Comparison of ENCODE assay signal across 7 cellular contexts in genomic region chr2:200308421-200309295, GRCh38. TPM values are rescaled to one million over a fixed set of nuclear protein-coding genes. Genes with fewer than 3 reads are reported as not detected.
DNase-seq lines count a peak whose midpoint lies in the region; ATAC-seq, FAIRE-seq and TF ChIP-seq lines count a peak whose summit lies in the region.

No MANE protein-coding gene starts in this region.

- no peak overlapping the region for H3K9ac ChIP-seq in fibroblast of lung (ENCODE audit: insufficient read depth, low read length)

- DNase-seq in GM12891 (ENCODE audit: insufficient read length, low spot score), result no peak
- DNase-seq in RKO (ENCODE audit: low spot score), result peak; percentile 51
- peak; percentile 49 to 76 for DNase-seq in fibroblast of lung (ENCODE audit: low read depth in 2 of 2)
- no peak for DNase-seq in gastrocnemius medialis
- no peak for DNase-seq in stimulated activated naive CD4-positive, alpha-beta T cell treated with Interleukin-2 at 50 U/mL for 16 hours (lab: John Stamatoyannopoulos, UW)
- no peak for DNase-seq in NCI-H146 (lab: John Stamatoyannopoulos, UW)

- peak overlapping the region; percentile 48 to 95 (median 72) for H3K4me3 ChIP-seq in fibroblast of lung (replicated peaks in 1 of 4; ENCODE audit: control extremely low read depth in 1 of 4, insufficient read depth in 1 of 4, low read depth in 3 of 4, low read length in 4 of 4)
- H3K4me3 ChIP-seq in gastrocnemius medialis, result peak overlapping the region; percentile 67 to 91 (median 75)

- intact Hi-C loops in gastrocnemius medialis (cut with DNase I; ENCODE audit: low total_unique reads), result loop anchor here (5.0 kb wide), 3 partner anchors 159 to 396 kb away; partner anchors contain the start of gene C2orf69

- H3K4me1 ChIP-seq in fibroblast of lung (ENCODE audit: control insufficient read depth, extremely low read depth, insufficient read depth, low read length) (peaks cover 16% of the 10 kb centered on the region), gastrocnemius medialis (peaks cover 50 to 58% of the 10 kb centered on the region in 2 donors)

- no peaks in the 10 kb centered on the region for H3K9me3 ChIP-seq in fibroblast of lung (ENCODE audit: control insufficient read depth, insufficient read depth, low read depth, low read length)
- no peaks in the 10 kb centered on the region for H3K9me3 ChIP-seq in gastrocnemius medialis

- TF ChIP-seq POLR2A in GM12891 (IDR thresholded peaks at IDR 0.05; ENCODE audit: low read depth, low read length) (no peak), gastrocnemius medialis (IDR thresholded peaks at IDR 0.05) (no peak)

- H3K27ac ChIP-seq in fibroblast of lung (ENCODE audit: insufficient read depth, low read length) (peak overlapping the region; percentile 40), gastrocnemius medialis (peak overlapping the region; percentile 81 to 95 (median 86))

- H3K79me2 ChIP-seq in fibroblast of lung (ENCODE audit: control insufficient read depth, insufficient read depth, low read length), result peaks cover 72% of the 10 kb centered on the region

- H3K27me3 ChIP-seq in fibroblast of lung (ENCODE audit: control insufficient read depth, insufficient read depth, low read length) (no peaks in the 10 kb centered on the region), gastrocnemius medialis (no peaks in the 10 kb centered on the region)

- H4K20me1 ChIP-seq in fibroblast of lung (ENCODE audit: control insufficient read depth, extremely low read depth, insufficient read depth, low read length), result no peaks in the 10 kb centered on the region

- peak in 1 of 2 donors; percentile 36 for TF ChIP-seq CTCF in fibroblast of lung (conservative IDR thresholded peaks at IDR 0.05 in 1 of 2, IDR thresholded peaks at IDR 0.05 in 1 of 2; ENCODE audit: low read depth in 1 of 2, low read length in 2 of 2)
- TF ChIP-seq CTCF in gastrocnemius medialis (IDR thresholded peaks at IDR 0.05 in 4 of 5, conservative IDR thresholded peaks at IDR 0.05 in 1 of 5), result no peak

- H2AFZ ChIP-seq in fibroblast of lung (ENCODE audit: low read length), result no peak overlapping the region

- ATAC-seq in gastrocnemius medialis (no peak), HG02938 (IDR thresholded peaks at IDR 0.05; ENCODE audit: unreplicated experiment) (no peak)

- peak; percentile 58 for FAIRE-seq in GM12891 (lab: Jason Lieb, UNC)

- no peaks in the 10 kb centered on the region for H3K36me3 ChIP-seq in fibroblast of lung (ENCODE audit: control insufficient read depth, insufficient read depth, low read length)
- no peaks in the 10 kb centered on the region for H3K36me3 ChIP-seq in gastrocnemius medialis

- in situ Hi-C loops in gastrocnemius medialis (cut with MboI; ENCODE audit: low sequenced_read_pairs in 4 of 4), result loop anchor here in 3 of 4 donors (10.0 to 25.0 kb wide), 3 partner anchors 154 to 166 kb away; no protein-coding TSS in a partner anchor

- peak overlapping the region; percentile 94 for H3K4me2 ChIP-seq in fibroblast of lung (ENCODE audit: extremely low read depth, insufficient read depth, low read length)

TF ChIP-seq in GM12891, 5 proteins besides CTCF, POLR2A, EP300 and RAD21:
- TF ChIP-seq SPI1 (IDR thresholded peaks at IDR 0.05; ENCODE audit: low read depth, low read length) (no peak), TAF1 (IDR thresholded peaks at IDR 0.05; ENCODE audit: low read depth, low read length) (no peak), POLR2AphosphoS5 (IDR thresholded peaks at IDR 0.05; ENCODE audit: low read depth, low read length) (no peak), PAX5 (IDR thresholded peaks at IDR 0.05; ENCODE audit: insufficient read depth, low read length, severe bottlenecking) (no peak), POU2F2 (IDR thresholded peaks at IDR 0.05; ENCODE audit: low read depth, low read length) (no peak)

RNA-seq across cellular contexts. Expression of gene SPATS2L, which starts 2.2 kb away (rescaled TPM):
- 26.1 TPM for polyA plus RNA-seq in GM12891 (2012; ENCODE audit: low read depth, missing spikeins)
- total RNA-seq in fibroblast of lung (50.1 and 73.8 TPM in 2 replicates), gastrocnemius medialis (10 to 100 TPM; 34.0 to 74.2 (median 52.3) TPM)
- polyA plus RNA-seq in fibroblast of lung, result 291 and 304 TPM in 2 replicates
- polyA plus RNA-seq in fibroblast of lung (2012), result 146 and 159 TPM in 2 replicates
- 38.2 and 56.5 TPM in 2 replicates for polyA minus RNA-seq in fibroblast of lung (ENCODE audit: low replicate concordance)

Comparison
In these comparisons a context has a peak if more than half of its experiments do, and no peak if none do; other contexts are left out.
1. DNase-seq: peak in RKO (single experiment) and fibroblast of lung (2 of 2); none in GM12891 (single experiment), gastrocnemius medialis (0 of 2), stimulated activated naive CD4-positive, alpha-beta T cell treated with Interleukin-2 at 50 U/mL for 16 hours (single experiment) and NCI-H146 (single experiment).